ENCODE assay signal across 13 cellular contexts in the genomic region with DNA sequence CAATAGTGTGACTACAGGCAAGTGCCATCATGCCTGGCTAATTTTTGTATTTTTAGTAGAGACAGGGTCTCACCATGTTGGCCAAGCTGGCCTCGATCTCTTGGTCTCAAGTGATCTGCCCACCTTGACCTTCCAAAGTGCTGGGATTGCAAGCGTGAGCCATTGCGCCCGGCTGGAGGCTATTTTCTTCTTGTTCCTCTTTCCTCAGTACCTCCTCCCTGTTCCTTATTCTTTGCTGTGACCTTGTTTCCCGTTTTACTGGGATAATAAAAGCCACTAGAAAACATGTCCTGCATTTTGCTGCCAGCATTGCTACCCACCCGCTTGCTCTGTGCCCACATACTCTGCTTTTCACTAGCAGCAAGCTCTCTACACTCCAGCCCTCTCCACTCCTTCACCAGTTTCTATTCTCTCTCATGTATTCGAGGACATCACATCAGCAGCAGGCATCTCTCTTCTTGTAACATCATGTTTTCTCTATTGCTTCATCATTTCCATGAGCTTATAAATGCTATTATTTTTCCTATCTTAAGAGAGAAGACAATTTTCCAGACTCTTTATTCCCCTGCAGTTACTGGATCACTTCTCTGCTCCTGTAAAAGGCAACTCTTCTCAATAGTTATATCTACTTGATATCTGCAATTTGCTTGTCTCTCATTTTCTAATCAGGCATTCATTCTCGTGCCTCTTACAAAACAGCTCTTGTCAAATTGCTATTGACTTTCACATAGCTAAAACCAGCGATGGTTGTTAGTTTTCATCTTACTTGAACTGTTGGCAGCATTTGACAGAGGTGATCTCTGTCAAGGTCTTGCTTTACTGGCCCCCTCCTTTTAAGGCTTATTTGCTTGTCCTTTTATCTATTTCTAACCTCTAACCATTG.
"Had no signal": no experiment of that assay in that cellular context is flagged by ENCODE, and none has a peak within 500 bp of the region (broad histone marks: within the 10 kb centered on the region; RNA-seq: fewer than 3 reads in every experiment).

No MANE protein-coding gene starts in this region.

- DNase-seq: activated CD4-positive, alpha-beta T cell treated with anti-CD3 and anti-CD28 coated beads, Interleukin-2, amount 50 U/mL, for 48 hours; activated gamma-delta T cell treated with Interleukin-2 at 50 U/mL for 16 hours; adrenal gland; effector CD4-positive, alpha-beta T cell; head of caudate nucleus; kidney; left lung; mammary epithelial cell; psoas muscle; right cardiac atrium; stimulated activated CD4-positive, alpha-beta T cell treated with anti-CD3 and anti-CD28 coated beads, Interleukin-2, amount 100 ng/mL, for 24 hours; stimulated activated naive CD8-positive, alpha-beta T cell treated with anti-CD3 and anti-CD28 coated beads, Interleukin-15, Interleukin-2, amounts not matched to agents 100 U/mL and 50 U/mL, for 24 hours had no signal

- ATAC-seq: activated naive CD4-positive, alpha-beta T cell treated with anti-CD3 and anti-CD28 coated beads, Interleukin-2, amount 50 U/mL, for 72 hours; left lung; psoas muscle; right cardiac atrium; stimulated activated naive CD8-positive, alpha-beta T cell treated with anti-CD3 and anti-CD28 coated beads, Interleukin-15, Interleukin-2, amounts not matched to agents 100 U/mL and 50 U/mL, for 24 hours had no signal
